9 cellular contexts compared by ENCODE assay signal in genomic region chr11:46916251-46916650, GRCh38. TPM values are rescaled to one million over a fixed set of nuclear protein-coding genes. Genes with fewer than 3 reads are reported as not detected.
A peak's percentile ranks its signal among the peaks of the same experiment; 100 is the strongest.
DNase-seq lines count a peak whose midpoint lies in the region; ATAC-seq, FAIRE-seq and TF ChIP-seq lines count a peak whose summit lies in the region.
"Had no signal": no experiment of that assay in that cellular context is flagged by ENCODE, and none has a peak within 500 bp of the region (broad histone marks: within the 10 kb centered on the region; RNA-seq: fewer than 3 reads in every experiment).

No MANE protein-coding gene starts in this region.

- no peak overlapping the region; the same call in 1 of the 2 replicates for H3K4me3 ChIP-seq in HEK293 (ENCODE audit: low read depth, low read length)
- H3K4me3 ChIP-seq in ascending aorta: peak overlapping the region; percentile 78 to 89
- H3K4me3 ChIP-seq in keratinocyte (ENCODE audit: control insufficient read depth in 2 of 3, extremely low read depth in 1 of 3, insufficient read depth in 2 of 3, low read depth in 1 of 3, low read length in 3 of 3): peak overlapping the region; percentile 51 to 84 (median 83)

- H3K4me2 ChIP-seq in keratinocyte (ENCODE audit: control insufficient read depth, extremely low read depth, insufficient read depth, low read depth, low read length): peak overlapping the region; percentile 93

- peak overlapping the region; percentile 71 for H2AFZ ChIP-seq in keratinocyte (ENCODE audit: control insufficient read depth, low read length)

- H3K9me3 Mint-ChIP-seq in stimulated activated effector memory CD8-positive, alpha-beta T cell treated with anti-CD3 and anti-CD28 coated beads, Interleukin-12 subunit alpha, Interleukin-12 subunit beta, amount 100 ng/mL, for 72 hours: no peaks in the 10 kb centered on the region

- POLR2A ChIA-PET in HEK293 (lab: Yijun Ruan, JAX): interaction anchor here (0.7 to 1.5 kb wide), 3 partner anchors 10 to 192 kb away, joined by 5 to 9 read pairs (median 5); partner anchors contain the start of gene CSTPP1

- peak overlapping the region; percentile 81 for H3K9ac ChIP-seq in keratinocyte (ENCODE audit: control insufficient read depth, extremely low read depth, insufficient read depth, low read length)

- ATAC-seq in stimulated activated effector memory CD8-positive, alpha-beta T cell treated with anti-CD3 and anti-CD28 coated beads, Interleukin-12 subunit alpha, Interleukin-12 subunit beta, amount 100 ng/mL, for 72 hours: no peak
- ATAC-seq in HG03521 (IDR thresholded peaks at IDR 0.05; ENCODE audit: unreplicated experiment) (no peak), GM18498 (IDR thresholded peaks at IDR 0.05; ENCODE audit: unreplicated experiment) (no peak)

- CTCF ChIA-PET in HEK293 (lab: Yijun Ruan, JAX): interaction anchor here (0.6 to 1.6 kb wide), 10 partner anchors 9 to 246 kb away, joined by 3 to 11 read pairs (median 5); no protein-coding TSS in a partner anchor

- no peaks in the 10 kb centered on the region for H3K79me2 ChIP-seq in keratinocyte (ENCODE audit: control insufficient read depth, insufficient read depth, low read length)

- H3K36me3 ChIP-seq in HEK293 (ENCODE audit: control insufficient read depth in 2 of 2, insufficient read depth in 1 of 2, low read length in 2 of 2) (no peaks in the 10 kb centered on the region), ascending aorta (no peaks in the 10 kb centered on the region), keratinocyte (ENCODE audit: control insufficient read depth in 2 of 2, extremely low read depth in 1 of 2, insufficient read depth in 2 of 2, low read length in 2 of 2) (no peaks in the 10 kb centered on the region)

- intact Hi-C loops in ascending aorta (cut with DNase I): loop anchor here (10.0 kb wide), 1 partner anchor 499 kb away; no protein-coding TSS in a partner anchor

- H3K4me1 ChIP-seq in HEK293 (ENCODE audit: control insufficient read depth, insufficient read depth, low read length): peaks cover 6% of the 10 kb centered on the region
- H3K4me1 ChIP-seq in ascending aorta: peaks cover 8 to 13% of the 10 kb centered on the region in 2 donors
- peaks cover 66% of the 10 kb centered on the region for H3K4me1 ChIP-seq in keratinocyte (ENCODE audit: control insufficient read depth, extremely low read depth, insufficient read depth, low read length)

- peaks cover 25% of the 10 kb centered on the region for H3K4me1 Mint-ChIP-seq in stimulated activated effector memory CD8-positive, alpha-beta T cell treated with anti-CD3 and anti-CD28 coated beads, Interleukin-12 subunit alpha, Interleukin-12 subunit beta, amount 100 ng/mL, for 72 hours

- DNase-seq in ascending aorta (ENCODE audit: low spot score in 2 of 2) (no peak), keratinocyte (ENCODE audit: low read depth, low spot score) (no peak), NCI-H1436 treated with DMSO at 0.1 percent for 48 hours (lab: John Stamatoyannopoulos, UW) (no peak), DMS153 treated with DMSO at 0.1 percent for 48 hours (lab: John Stamatoyannopoulos, UW; ENCODE audit: unreplicated experiment) (no peak)
- DNase-seq in stimulated activated effector memory CD8-positive, alpha-beta T cell treated with anti-CD3 and anti-CD28 coated beads, Interleukin-12 subunit alpha, Interleukin-12 subunit beta, amount 100 ng/mL, for 72 hours (ENCODE audit: low spot score in 2 of 2): no peak
- DNase-seq: NK-92 treated with Interleukin-12 subunit alpha and Interleukin-12 subunit beta, amount 100 ng/mL, for 24 hours had no signal

- no peaks in the 10 kb centered on the region for H3K9me1 ChIP-seq in keratinocyte (ENCODE audit: control insufficient read depth, extremely low read depth, insufficient read depth, low read length)

- H3K9me3 ChIP-seq in HEK293 (ENCODE audit: control insufficient read depth, insufficient read depth, low read depth, low read length): no peaks in the 10 kb centered on the region
- H3K9me3 ChIP-seq in ascending aorta: no peaks in the 10 kb centered on the region
- H3K9me3 ChIP-seq in keratinocyte (ENCODE audit: control insufficient read depth, low read depth, low read length): no peaks in the 10 kb centered on the region

- H3K27ac Mint-ChIP-seq in stimulated activated effector memory CD8-positive, alpha-beta T cell treated with anti-CD3 and anti-CD28 coated beads, Interleukin-12 subunit alpha, Interleukin-12 subunit beta, amount 100 ng/mL, for 72 hours: no peak overlapping the region

- peak overlapping the region; percentile 70 for H3K4me3 Mint-ChIP-seq in stimulated activated effector memory CD8-positive, alpha-beta T cell treated with anti-CD3 and anti-CD28 coated beads, Interleukin-12 subunit alpha, Interleukin-12 subunit beta, amount 100 ng/mL, for 72 hours

- no peak for FAIRE-seq in keratinocyte (lab: Jason Lieb, UNC)

- no peaks in the 10 kb centered on the region for H3K36me3 Mint-ChIP-seq in stimulated activated effector memory CD8-positive, alpha-beta T cell treated with anti-CD3 and anti-CD28 coated beads, Interleukin-12 subunit alpha, Interleukin-12 subunit beta, amount 100 ng/mL, for 72 hours

- no peaks in the 10 kb centered on the region for H4K20me1 ChIP-seq in keratinocyte (ENCODE audit: control insufficient read depth, extremely low read depth, insufficient read depth, low read length)

- H3K27ac ChIP-seq in HEK293 (ENCODE audit: extremely low read depth, low read depth, low read length) (no peak overlapping the region), ascending aorta (peak overlapping the region; percentile 34 to 58), keratinocyte (ENCODE audit: control insufficient read depth, insufficient read depth, low read length) (peak overlapping the region; percentile 78)

- dilution Hi-C loops in keratinocyte (cut with MboI; ENCODE audit: extremely low pct_ligation_motif_present, low sequenced_read_pairs): no loop called here

- TF ChIP-seq CTCF in HEK293 (tag by site-specific recombination; IDR thresholded peaks at IDR 0.05) (no peak), ascending aorta (IDR thresholded peaks at IDR 0.05) (no peak), keratinocyte (optimal IDR thresholded peaks at IDR 0.05 in 1 of 3, IDR thresholded peaks at IDR 0.05 in 1 of 3, conservative IDR thresholded peaks at IDR 0.05 in 1 of 3; ENCODE audit: extremely low read depth in 1 of 3, insufficient read depth in 2 of 3, low read length in 3 of 3) (no peak)

- H3K27me3 ChIP-seq in ascending aorta: no peaks in the 10 kb centered on the region
- H3K27me3 ChIP-seq in keratinocyte (ENCODE audit: control insufficient read depth, extremely low read depth, insufficient read depth, low read length): no peaks in the 10 kb centered on the region

TF ChIP-seq in HEK293, 187 proteins besides CTCF, POLR2A, EP300 and RAD21:
- TF ChIP-seq ZNF121 (tag by site-specific recombination; IDR thresholded peaks at IDR 0.05) (no peak), ZNF10 (tag by site-specific recombination; IDR thresholded peaks at IDR 0.05) (no peak), ZNF292 (tag by site-specific recombination; IDR thresholded peaks at IDR 0.05; ENCODE audit: borderline replicate concordance, low read depth) (no peak), WT1 (tag by site-specific recombination; IDR thresholded peaks at IDR 0.05) (0 out of 2 replicates have a peak, but pooled peaks have one; percentile 18)

RNA-seq across cellular contexts. Expression of gene LRP4, which starts 2.1 kb away (rescaled TPM):
- 4.9 TPM for total RNA-seq in ascending aorta
- polyA plus RNA-seq in keratinocyte: 2.3 to 5.2 TPM (median 3.4 TPM) in 3 replicates
- polyA plus RNA-seq in keratinocyte (2011; ENCODE audit: low read depth): 3.4 TPM
- 1.6 and 1.8 TPM in 2 replicates for polyA plus RNA-seq in keratinocyte (2011; cell fraction: cytosol; rRNA removed)
- polyA plus RNA-seq in keratinocyte (2011; cell fraction: nucleus; rRNA removed): 12.4 and 13.2 TPM in 2 replicates
- polyA plus RNA-seq in keratinocyte (2012; ENCODE audit: low replicate concordance): 4.5 and 5.6 TPM in 2 replicates
- 9.4 to 19.5 TPM (median 12.3 TPM) in 3 replicates for polyA minus RNA-seq in keratinocyte
- 11.3 TPM for polyA minus RNA-seq in keratinocyte (2011; cell fraction: cytosol; rRNA and poly(A)+ RNA removed)
- polyA minus RNA-seq in keratinocyte (2011; cell fraction: nucleus; rRNA and poly(A)+ RNA removed): 11.1 and 16.4 TPM in 2 replicates

RNA-seq across cellular contexts. Expression of gene CSTPP1, which starts 20.3 kb away (rescaled TPM):
- 16.6 TPM for total RNA-seq in ascending aorta
- 17.8 to 33.4 TPM (median 20.0 TPM) in 3 replicates for polyA plus RNA-seq in keratinocyte
- polyA plus RNA-seq in keratinocyte (2011; ENCODE audit: low read depth): 2.8 TPM
- polyA plus RNA-seq in keratinocyte (2011; cell fraction: cytosol; rRNA removed): 21.5 and 28.0 TPM in 2 replicates
- polyA plus RNA-seq in keratinocyte (2011; cell fraction: nucleus; rRNA removed): 28.5 and 32.7 TPM in 2 replicates
- polyA plus RNA-seq in keratinocyte (2012; ENCODE audit: low replicate concordance): 18.9 and 24.5 TPM in 2 replicates
- polyA minus RNA-seq in keratinocyte: 26.7 to 34.2 TPM (median 26.8 TPM) in 3 replicates
- polyA minus RNA-seq in keratinocyte (2011; cell fraction: cytosol; rRNA and poly(A)+ RNA removed): 32.2 TPM
- 25.5 and 40.1 TPM in 2 replicates for polyA minus RNA-seq in keratinocyte (2011; cell fraction: nucleus; rRNA and poly(A)+ RNA removed)
